In the genomic region with DNA sequence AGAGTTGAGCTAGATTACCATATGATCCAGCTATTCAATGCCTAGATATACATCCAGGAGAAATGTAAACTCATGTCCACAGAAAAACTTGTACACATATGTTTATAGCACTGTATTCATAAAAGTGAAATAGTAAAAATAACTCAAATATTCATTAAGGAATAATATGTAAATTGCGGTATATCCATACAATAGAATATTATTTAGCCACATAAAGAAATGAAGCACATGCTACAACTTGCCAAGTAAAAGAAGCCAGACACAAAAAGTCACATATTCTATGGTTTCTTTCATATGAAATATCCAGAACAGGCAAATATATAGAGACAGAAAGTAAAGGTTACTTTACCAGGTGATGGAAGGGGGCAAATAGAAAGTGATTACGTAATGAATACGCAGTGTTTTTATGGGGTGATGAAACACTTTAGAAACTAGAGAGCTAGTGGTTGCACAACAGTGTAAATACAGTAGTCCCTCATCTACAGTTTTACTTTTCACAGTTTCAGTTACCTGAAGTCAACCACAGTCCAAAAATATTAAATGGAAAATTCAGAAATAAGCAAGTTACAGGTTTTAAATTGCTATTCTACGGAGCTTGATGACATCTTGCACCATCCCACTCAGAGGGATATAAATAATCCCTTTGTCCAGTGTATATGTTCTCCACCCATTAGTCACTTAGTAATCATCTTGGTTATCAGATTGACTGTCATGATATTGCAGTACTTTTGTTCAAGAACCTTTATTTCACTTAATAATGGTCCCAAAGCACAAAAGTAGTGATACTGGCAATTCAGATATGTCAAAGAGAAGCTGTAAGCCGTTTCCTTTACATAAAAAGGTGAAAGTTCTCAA, we compare ENCODE assay signal across 11 cellular contexts.
DNase-seq lines count a peak whose midpoint lies in the region; ATAC-seq and TF ChIP-seq lines count a peak whose summit lies in the region.
"Had no signal": no experiment of that assay in that cellular context is flagged by ENCODE, and none has a peak within 500 bp of the region (broad histone marks: within the 10 kb centered on the region; RNA-seq: fewer than 3 reads in every experiment).

No MANE protein-coding gene starts in this region.

- H3K9me3 ChIP-seq in WERI-Rb-1 (ENCODE audit: severe bottlenecking): peaks cover 4% of the 10 kb centered on the region
- H3K9me3 ChIP-seq: BE2C had no signal

- peak; percentile 48 for ATAC-seq in GM21381 (IDR thresholded peaks at IDR 0.05; ENCODE audit: unreplicated experiment)

- H3K4me3 ChIP-seq in cardiac fibroblast (replicated peaks in 1 of 2; ENCODE audit: low read depth in 2 of 2, low read length in 2 of 2): no peak overlapping the region
- H3K4me3 ChIP-seq in WERI-Rb-1 (ENCODE audit: low read depth, low read length): no peak overlapping the region
- H3K4me3 ChIP-seq: SJCRH30 had no signal

- H3K36me3 ChIP-seq in WERI-Rb-1: peaks cover 2% of the 10 kb centered on the region
- H3K36me3 ChIP-seq: BE2C had no signal

- DNase-seq in A172 (ENCODE audit: low spot score) (peak; percentile 14), HuH-7.5 (ENCODE audit: low spot score) (peak; percentile 8), cardiac fibroblast (ENCODE audit: low read depth in 2 of 2) (peak; percentile 42 to 68), WERI-Rb-1 (no peak), NCI-H2029 treated with DMSO at 0.1 percent for 48 hours (lab: John Stamatoyannopoulos, UW) (no peak), kidney tubule cell (ENCODE audit: low spot score) (no peak)
- no peak for DNase-seq in activated T-helper 2 cell treated with anti-CD3 and anti-CD28 coated beads, Interferon-gamma antibody, Interleukin-2, Interleukin-4, amounts not matched to agents 10 μg/mL and 5 μg/mL and 100 μg/mL, durations not matched to agents 14 hours and 24 hours and 36 hours (ENCODE audit: low spot score)
- DNase-seq: BE2C, SJCRH30 had no signal

- H3K36me3 Mint-ChIP-seq in activated T-helper 2 cell treated with anti-CD3 and anti-CD28 coated beads, Interferon-gamma antibody, Interleukin-2, Interleukin-4, amounts not matched to agents 10 μg/mL and 5 μg/mL and 100 μg/mL, durations not matched to agents 14 hours and 24 hours and 36 hours (ENCODE audit: low read depth): peaks cover 56% of the 10 kb centered on the region

- H3K9me3 Mint-ChIP-seq in activated T-helper 2 cell treated with anti-CD3 and anti-CD28 coated beads, Interferon-gamma antibody, Interleukin-2, Interleukin-4, amounts not matched to agents 10 μg/mL and 5 μg/mL and 100 μg/mL, durations not matched to agents 14 hours and 24 hours and 36 hours: peaks cover 23% of the 10 kb centered on the region
- H3K9me3 Mint-ChIP-seq: natural killer cell treated with Interleukin-12 subunit alpha and Interleukin-12 subunit beta and Interleukin-15 and Interleukin-18, amount 100 ng/mL, for 72 hours had no signal

- no peaks in the 10 kb centered on the region for H3K27me3 ChIP-seq in WERI-Rb-1 (ENCODE audit: insufficient read depth, low read depth, severe bottlenecking)
- H3K27me3 ChIP-seq: BE2C, SJCRH30 had no signal

- no peak overlapping the region for H3K27ac Mint-ChIP-seq in activated T-helper 2 cell treated with anti-CD3 and anti-CD28 coated beads, Interferon-gamma antibody, Interleukin-2, Interleukin-4, amounts not matched to agents 10 μg/mL and 5 μg/mL and 100 μg/mL, durations not matched to agents 14 hours and 24 hours and 36 hours
- H3K27ac Mint-ChIP-seq: natural killer cell treated with Interleukin-12 subunit alpha and Interleukin-12 subunit beta and Interleukin-15 and Interleukin-18, amount 100 ng/mL, for 72 hours had no signal

- H3K4me1 Mint-ChIP-seq in activated T-helper 2 cell treated with anti-CD3 and anti-CD28 coated beads, Interferon-gamma antibody, Interleukin-2, Interleukin-4, amounts not matched to agents 10 μg/mL and 5 μg/mL and 100 μg/mL, durations not matched to agents 14 hours and 24 hours and 36 hours (ENCODE audit: low read depth): peaks cover 21% of the 10 kb centered on the region

- no peak overlapping the region for H3K27ac ChIP-seq in WERI-Rb-1
- H3K27ac ChIP-seq: SJCRH30 had no signal

- no peaks in the 10 kb centered on the region for H3K27me3 Mint-ChIP-seq in activated T-helper 2 cell treated with anti-CD3 and anti-CD28 coated beads, Interferon-gamma antibody, Interleukin-2, Interleukin-4, amounts not matched to agents 10 μg/mL and 5 μg/mL and 100 μg/mL, durations not matched to agents 14 hours and 24 hours and 36 hours (ENCODE audit: low read depth)
- H3K27me3 Mint-ChIP-seq: natural killer cell treated with Interleukin-12 subunit alpha and Interleukin-12 subunit beta and Interleukin-15 and Interleukin-18, amount 100 ng/mL, for 72 hours had no signal

- TF ChIP-seq CTCF in cardiac fibroblast (IDR thresholded peaks at IDR 0.05; ENCODE audit: low read depth, low read length) (no peak), WERI-Rb-1 (IDR thresholded peaks at IDR 0.05; ENCODE audit: low read depth, low read length) (no peak)

- intact Hi-C loops in activated T-helper 2 cell treated with anti-CD3 and anti-CD28 coated beads, Interferon-gamma antibody, Interleukin-2, Interleukin-4, amounts not matched to agents 10 μg/mL and 5 μg/mL and 100 μg/mL, durations not matched to agents 14 hours and 24 hours and 36 hours (cut with micrococcal nuclease): loop anchor here (5.0 kb wide), 1 partner anchor 37 kb away; no protein-coding TSS in a partner anchor

- no peak overlapping the region for H3K4me3 Mint-ChIP-seq in activated T-helper 2 cell treated with anti-CD3 and anti-CD28 coated beads, Interferon-gamma antibody, Interleukin-2, Interleukin-4, amounts not matched to agents 10 μg/mL and 5 μg/mL and 100 μg/mL, durations not matched to agents 14 hours and 24 hours and 36 hours (ENCODE audit: low read depth)
- H3K4me3 Mint-ChIP-seq: natural killer cell treated with Interleukin-12 subunit alpha and Interleukin-12 subunit beta and Interleukin-15 and Interleukin-18, amount 100 ng/mL, for 72 hours had no signal

Comparison
In these comparisons a context has a peak if more than half of its experiments do, and no peak if none do; other contexts are left out.
1. DNase-seq: peak in A172 (single experiment), HuH-7.5 (single experiment) and cardiac fibroblast (2 of 2); none in WERI-Rb-1 (single experiment), activated T-helper 2 cell treated with anti-CD3 and anti-CD28 coated beads, Interferon-gamma antibody, Interleukin-2, Interleukin-4, amounts not matched to agents 10 μg/mL and 5 μg/mL and 100 μg/mL, durations not matched to agents 14 hours and 24 hours and 36 hours (single experiment), NCI-H2029 treated with DMSO at 0.1 percent for 48 hours (single experiment) and kidney tubule cell (single experiment).